Comparison of ENCODE assay signal across 12 cellular contexts in the genomic region with DNA sequence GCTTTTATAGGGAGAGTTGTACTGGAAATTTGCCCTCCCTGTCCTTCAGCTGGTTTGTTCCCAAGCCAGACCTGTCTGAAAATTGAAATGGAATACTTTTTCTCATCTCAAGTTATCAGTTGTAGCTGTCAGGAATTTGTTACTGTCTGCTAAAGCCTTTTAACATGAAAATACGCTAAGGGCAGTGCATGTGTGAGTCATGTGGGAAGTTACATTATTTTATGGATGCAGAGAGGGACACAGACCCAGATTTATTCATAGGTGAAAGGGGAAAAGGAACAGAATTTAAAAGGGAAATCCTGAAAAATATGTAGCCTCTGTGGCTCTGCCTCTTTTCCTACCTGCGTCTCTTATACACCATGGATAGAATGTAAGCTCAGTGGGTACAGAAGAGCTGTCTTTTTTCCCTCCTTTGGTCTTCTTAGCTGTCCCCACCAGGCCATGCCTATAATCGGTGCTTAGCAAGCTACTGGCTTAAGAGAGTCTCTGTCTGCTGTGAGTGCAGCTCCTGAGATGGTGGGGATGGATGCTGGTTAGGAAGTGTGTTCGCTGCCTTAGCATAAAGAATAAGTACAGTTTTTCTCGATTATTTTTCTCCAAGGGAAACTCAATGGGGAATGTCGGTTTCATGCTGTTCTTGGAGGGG.
A peak's percentile ranks its signal among the peaks of the same experiment; 100 is the strongest.
DNase-seq lines count a peak whose midpoint lies in the region; ATAC-seq and TF ChIP-seq lines count a peak whose summit lies in the region.
"Had no signal": no experiment of that assay in that cellular context is flagged by ENCODE, and none has a peak within 500 bp of the region (broad histone marks: within the 10 kb centered on the region; RNA-seq: fewer than 3 reads in every experiment).

No MANE protein-coding gene starts in this region.

- H3K4me3 Mint-ChIP-seq in chondrocyte (ENCODE audit: unreplicated experiment) (no peak overlapping the region), neural crest cell (peak overlapping the region; percentile 82)
- H3K4me3 Mint-ChIP-seq in effector memory CD8-positive, alpha-beta T cell, result no peak overlapping the region
- H3K4me3 Mint-ChIP-seq: activated B cell treated with CpG ODN at 0.5 μM for 24 hours; activated T-cell treated with anti-CD3 and anti-CD28 coated beads, Interleukin-2, amount 50 U/mL, for 72 hours; stimulated activated memory B cell treated with anti-CD40 and anti-IgM and Interleukin-4, amounts not matched to agents 10 μg/mL and 1 μg/mL and 100 μg/mL, for 72 hours had no signal

- TF ChIP-seq CTCF in chondrocyte (IDR thresholded peaks at IDR 0.05), result no peak
- no peak for TF ChIP-seq CTCF in neural crest cell (conservative IDR thresholded peaks at IDR 0.05)

- H3K27ac Mint-ChIP-seq in chondrocyte (ENCODE audit: unreplicated experiment) (peak overlapping the region; percentile 78), neural crest cell (ENCODE audit: unreplicated experiment) (peak overlapping the region; percentile 14)
- H3K27ac Mint-ChIP-seq in effector memory CD8-positive, alpha-beta T cell, result no peak overlapping the region
- H3K27ac Mint-ChIP-seq: activated B cell treated with CpG ODN at 0.5 μM for 24 hours; activated T-cell treated with anti-CD3 and anti-CD28 coated beads, Interleukin-2, amount 50 U/mL, for 72 hours; stimulated activated memory B cell treated with anti-CD40 and anti-IgM and Interleukin-4, amounts not matched to agents 10 μg/mL and 1 μg/mL and 100 μg/mL, for 72 hours had no signal

- no peaks in the 10 kb centered on the region for H3K27me3 Mint-ChIP-seq in chondrocyte (ENCODE audit: low read depth)
- H3K27me3 Mint-ChIP-seq in neural crest cell (ENCODE audit: low read depth), result no peaks in the 10 kb centered on the region
- H3K27me3 Mint-ChIP-seq in effector memory CD8-positive, alpha-beta T cell, result peaks cover 14 to 37% of the 10 kb centered on the region in 2 donors
- H3K27me3 Mint-ChIP-seq: stimulated activated memory B cell treated with anti-CD40 and anti-IgM and Interleukin-4, amounts not matched to agents 10 μg/mL and 1 μg/mL and 100 μg/mL, for 72 hours had no signal

- H3K9me3 Mint-ChIP-seq in chondrocyte (ENCODE audit: low read depth) (no peaks in the 10 kb centered on the region), neural crest cell (peaks cover 3% of the 10 kb centered on the region)
- H3K9me3 Mint-ChIP-seq in effector memory CD8-positive, alpha-beta T cell, result no peaks in the 10 kb centered on the region
- H3K9me3 Mint-ChIP-seq: activated B cell treated with CpG ODN at 0.5 μM for 24 hours; activated T-cell treated with anti-CD3 and anti-CD28 coated beads, Interleukin-2, amount 50 U/mL, for 72 hours had no signal

- H3K36me3 Mint-ChIP-seq in chondrocyte (ENCODE audit: low read depth), result no peaks in the 10 kb centered on the region
- H3K36me3 Mint-ChIP-seq in neural crest cell (ENCODE audit: low read depth), result peaks cover 3% of the 10 kb centered on the region
- H3K36me3 Mint-ChIP-seq in effector memory CD8-positive, alpha-beta T cell (ENCODE audit: insufficient read depth), result no peaks in the 10 kb centered on the region
- H3K36me3 Mint-ChIP-seq: stimulated activated memory B cell treated with anti-CD40 and anti-IgM and Interleukin-4, amounts not matched to agents 10 μg/mL and 1 μg/mL and 100 μg/mL, for 72 hours had no signal

- H3K4me1 Mint-ChIP-seq in chondrocyte (ENCODE audit: low read depth) (peaks cover 69% of the 10 kb centered on the region), neural crest cell (peaks cover 72% of the 10 kb centered on the region)
- H3K4me1 Mint-ChIP-seq in effector memory CD8-positive, alpha-beta T cell (ENCODE audit: low read depth in 2 of 2), result peaks cover 2 to 6% of the 10 kb centered on the region in 2 donors
- H3K4me1 Mint-ChIP-seq: activated B cell treated with CpG ODN at 0.5 μM for 24 hours; stimulated activated memory B cell treated with anti-CD40 and anti-IgM and Interleukin-4, amounts not matched to agents 10 μg/mL and 1 μg/mL and 100 μg/mL, for 72 hours had no signal

- ATAC-seq in effector memory CD8-positive, alpha-beta T cell (replicated peaks), result no peak
- no peak for ATAC-seq in HG03108 (IDR thresholded peaks at IDR 0.05; ENCODE audit: unreplicated experiment)
- ATAC-seq in GM21825 (IDR thresholded peaks at IDR 0.05; ENCODE audit: unreplicated experiment), result no peak
- ATAC-seq: activated T-cell treated with anti-CD3 and anti-CD28 coated beads, Interleukin-2, amount 50 U/mL, for 72 hours; stimulated activated memory B cell treated with anti-CD40 and anti-IgM and Interleukin-4, amounts not matched to agents 10 μg/mL and 1 μg/mL and 100 μg/mL, for 72 hours had no signal

- DNase-seq in Daoy (ENCODE audit: low read depth) (peak; percentile 20), NCI-H226 (peak; percentile 44), chondrocyte (ENCODE audit: low spot score) (no peak), neural crest cell (ENCODE audit: low read depth, low spot score) (no peak), NCI-H2029 (lab: John Stamatoyannopoulos, UW) (no peak)
- no peak for DNase-seq in effector memory CD8-positive, alpha-beta T cell
- DNase-seq: activated B cell treated with CpG ODN at 0.5 μM for 24 hours; activated T-cell treated with anti-CD3 and anti-CD28 coated beads, Interleukin-2, amount 50 U/mL, for 72 hours; NCI-H187 had no signal

Comparison
In these comparisons a context has a peak if more than half of its experiments do, and no peak if none do; other contexts are left out.
1. DNase-seq: peak in Daoy (single experiment) and NCI-H226 (single experiment); none in chondrocyte (single experiment), neural crest cell (single experiment), effector memory CD8-positive, alpha-beta T cell (0 of 3) and NCI-H2029 (single experiment).
2. H3K27ac Mint-ChIP-seq: peak in chondrocyte (single experiment) and neural crest cell (single experiment); none in effector memory CD8-positive, alpha-beta T cell (0 of 2).